ENCODE assay signal across 13 cellular contexts in the genomic region with DNA sequence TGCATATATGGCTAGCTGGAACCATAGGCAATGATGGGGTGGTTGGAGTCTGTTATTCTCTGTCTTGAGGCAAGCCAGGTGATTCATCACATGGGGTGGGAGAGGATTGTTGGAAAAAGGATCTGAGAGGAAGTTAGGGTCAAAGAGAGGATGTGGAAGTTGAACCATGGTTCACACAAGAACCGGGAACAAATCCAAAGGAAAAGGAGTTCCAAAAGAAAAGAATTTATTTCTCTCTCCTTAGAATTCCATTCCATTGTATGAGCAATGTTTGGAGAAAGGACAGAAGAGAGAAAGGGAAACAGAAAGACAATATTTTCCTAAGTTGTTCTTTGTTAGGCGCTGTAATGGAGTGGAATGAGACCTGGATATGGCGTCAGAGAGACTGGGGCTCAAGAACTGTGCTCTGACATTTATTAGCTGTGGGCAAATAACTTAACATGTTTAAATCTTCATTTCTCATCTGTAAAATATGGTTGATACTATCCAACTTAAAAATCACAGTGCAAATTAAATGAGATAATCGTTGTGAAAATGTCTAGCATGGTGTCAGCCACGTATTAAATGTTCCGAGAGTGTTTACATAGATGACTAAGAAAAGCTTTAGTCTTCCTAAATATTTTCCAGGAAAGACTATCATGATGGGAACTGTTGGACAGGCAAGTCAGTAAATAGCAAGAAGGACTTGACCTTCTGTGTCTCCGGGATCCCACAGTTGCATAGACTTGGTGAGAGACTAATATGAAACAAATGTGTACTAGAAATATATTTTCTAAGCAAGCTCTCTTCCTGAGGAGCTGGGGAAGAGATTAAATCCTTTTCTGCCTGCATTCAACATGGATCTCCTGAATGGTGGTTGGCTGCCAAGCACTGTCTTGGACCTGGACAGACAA.
DNase-seq lines count a peak whose midpoint lies in the region; ATAC-seq, FAIRE-seq and TF ChIP-seq lines count a peak whose summit lies in the region.
"Had no signal": no experiment of that assay in that cellular context is flagged by ENCODE, and none has a peak within 500 bp of the region (broad histone marks: within the 10 kb centered on the region; RNA-seq: fewer than 3 reads in every experiment).

No MANE protein-coding gene starts in this region.

- POLR2A ChIA-PET in BJ (lab: Charles Lee): no interaction called here

- DNase-seq in BJ (ENCODE audit: low read depth): peak; percentile 95
- DNase-seq in astrocyte (ENCODE audit: low read depth): peak; percentile 98
- peak in 1 of 2 donors; percentile 43 for DNase-seq in heart right ventricle
- peak; percentile 36 for DNase-seq in renal cortical epithelial cell (ENCODE audit: low read depth)
- no peak for DNase-seq in HuH-7.5 (ENCODE audit: low spot score)
- DNase-seq in SW480 (ENCODE audit: low spot score): no peak
- DNase-seq in NCI-H187 treated with DMSO at 0.1 percent for 48 hours (lab: John Stamatoyannopoulos, UW): no peak
- DNase-seq in NCI-H1694 treated with DMSO at 0.1 percent for 48 hours (lab: John Stamatoyannopoulos, UW): no peak
- DNase-seq: activated T-cell treated with anti-CD3 and anti-CD28 coated beads, Interleukin-2, amount 50 U/mL, for 24 hours; NCI-H1436 had no signal

- H3K27me3 Mint-ChIP-seq in astrocyte (ENCODE audit: low read depth, unreplicated experiment): peaks cover 1% of the 10 kb centered on the region

- H3K4me1 Mint-ChIP-seq in astrocyte (ENCODE audit: low read depth, unreplicated experiment): peaks cover 2% of the 10 kb centered on the region
- H3K4me1 Mint-ChIP-seq: CD14-positive monocyte had no signal

- H3K27me3 ChIP-seq in BJ (ENCODE audit: control insufficient read depth, insufficient read depth, low read length) (no peaks in the 10 kb centered on the region), astrocyte (ENCODE audit: insufficient read depth, low read length) (no peaks in the 10 kb centered on the region), heart right ventricle (no peaks in the 10 kb centered on the region)

- 46 to 50% methylated on average over 7 of the region's 7 CpGs for WGBS in heart right ventricle, 2 donors

- H3K4me3 Mint-ChIP-seq in astrocyte (ENCODE audit: unreplicated experiment): no peak overlapping the region
- H3K4me3 Mint-ChIP-seq: activated T-cell treated with anti-CD3 and anti-CD28 coated beads, Interleukin-2, amount 50 U/mL, for 24 hours; CD14-positive monocyte had no signal

- CTCF ChIA-PET in BJ (lab: Yijun Ruan, JAX): interaction anchor here (1.0 to 1.8 kb wide), 2 partner anchors 69 to 143 kb away, joined by 3 to 6 read pairs; no protein-coding TSS in a partner anchor

- no peaks in the 10 kb centered on the region for H3K36me3 ChIP-seq in BJ (ENCODE audit: control insufficient read depth, insufficient read depth, low read length)
- H3K36me3 ChIP-seq in astrocyte (ENCODE audit: insufficient read depth, low read length): no peaks in the 10 kb centered on the region
- no peaks in the 10 kb centered on the region for H3K36me3 ChIP-seq in heart right ventricle

- H3K4me3 ChIP-seq in BJ (ENCODE audit: low read depth, low read length): peak overlapping the region; percentile 6; the same call in 1 of the 2 replicates
- H3K4me3 ChIP-seq in astrocyte (ENCODE audit: insufficient read depth, low read depth, low read length): peak overlapping the region; percentile 45
- H3K4me3 ChIP-seq in heart right ventricle: peak overlapping the region in 2 of 10 donors; percentile 3 to 13
- H3K4me3 ChIP-seq: skin epidermis had no signal

- no peaks in the 10 kb centered on the region for H3K36me3 Mint-ChIP-seq in astrocyte (ENCODE audit: low read depth, unreplicated experiment)
- H3K36me3 Mint-ChIP-seq: CD14-positive monocyte had no signal

- peak; percentile 57 to 93 (median 84) for ATAC-seq in heart right ventricle

- FAIRE-seq in astrocyte (lab: Jason Lieb, UNC): peak; percentile 99
- FAIRE-seq: keratinocyte had no signal

- peak overlapping the region; percentile 44 for H2AFZ ChIP-seq in astrocyte (ENCODE audit: low read depth, low read length)

- H3K79me2 ChIP-seq in astrocyte (ENCODE audit: insufficient read depth, low read length): no peaks in the 10 kb centered on the region

- peaks cover 10% of the 10 kb centered on the region for H3K4me1 ChIP-seq in astrocyte (ENCODE audit: insufficient read depth, low read length)
- H3K4me1 ChIP-seq in heart right ventricle: peaks cover 0 to 20% (median 16%) of the 10 kb centered on the region in 9 donors

- H3K4me2 ChIP-seq in astrocyte (ENCODE audit: low read length): peak overlapping the region; percentile 81

- no peak overlapping the region for H3K27ac Mint-ChIP-seq in astrocyte (ENCODE audit: unreplicated experiment)
- H3K27ac Mint-ChIP-seq: activated T-cell treated with anti-CD3 and anti-CD28 coated beads, Interleukin-2, amount 50 U/mL, for 24 hours; CD14-positive monocyte had no signal

- H3K9me3 Mint-ChIP-seq in astrocyte (ENCODE audit: unreplicated experiment): peaks cover 3% of the 10 kb centered on the region
- H3K9me3 Mint-ChIP-seq: activated T-cell treated with anti-CD3 and anti-CD28 coated beads, Interleukin-2, amount 50 U/mL, for 24 hours had no signal

- TF ChIP-seq CTCF in BJ (IDR thresholded peaks at IDR 0.05; ENCODE audit: insufficient read depth, low read depth, low read length): no peak
- TF ChIP-seq CTCF in astrocyte (IDR thresholded peaks at IDR 0.05; ENCODE audit: insufficient read depth, low read depth, low read length): no peak
- no peak for TF ChIP-seq CTCF in heart right ventricle (IDR thresholded peaks at IDR 0.05)

- H4K20me1 ChIP-seq in astrocyte (ENCODE audit: insufficient read depth, low read length): no peaks in the 10 kb centered on the region

- intact Hi-C loops in heart right ventricle (cut with DNase I): loop anchor here in 3 of 10 donors (5.0 to 10.0 kb wide), 3 partner anchors 46 to 53 kb away; no protein-coding TSS in a partner anchor

- H3K27ac ChIP-seq in astrocyte (ENCODE audit: low read depth, low read length) (peak overlapping the region; percentile 86), heart right ventricle (peak overlapping the region; percentile 19 to 87 (median 68))

- no peaks in the 10 kb centered on the region for H3K9me3 ChIP-seq in astrocyte (ENCODE audit: insufficient read depth, low read depth, low read length)
- H3K9me3 ChIP-seq in heart right ventricle: peaks cover 0 to 6% (median 0%) of the 10 kb centered on the region in 11 donors

- peak overlapping the region; percentile 66 for H3K9ac ChIP-seq in astrocyte (ENCODE audit: low read length)

Comparison
In these comparisons a context has a peak if more than half of its experiments do, and no peak if none do; other contexts are left out.
1. DNase-seq: peak in BJ (single experiment), astrocyte (single experiment) and renal cortical epithelial cell (single experiment); none in HuH-7.5 (single experiment), SW480 (single experiment), NCI-H187 treated with DMSO at 0.1 percent for 48 hours (single experiment) and NCI-H1694 treated with DMSO at 0.1 percent for 48 hours (single experiment).